ENCODE assay signal across 10 cellular contexts in genomic region chr19:45876161-45876410, GRCh38. TPM values are rescaled to one million over a fixed set of nuclear protein-coding genes. Genes with fewer than 3 reads are reported as not detected.
A peak's percentile ranks its signal among the peaks of the same experiment; 100 is the strongest.
DNase-seq lines count a peak whose midpoint lies in the region; ATAC-seq and TF ChIP-seq lines count a peak whose summit lies in the region.
"Had no signal": no experiment of that assay in that cellular context is flagged by ENCODE, and none has a peak within 500 bp of the region (broad histone marks: within the 10 kb centered on the region; RNA-seq: fewer than 3 reads in every experiment).

No MANE protein-coding gene starts in this region.

- intact Hi-C loops in prostate gland (cut with DNase I): no loop called here

- H3K27ac ChIP-seq in gastroesophageal sphincter (peak overlapping the region in 3 of 4 donors; percentile 64 to 73 (median 71)), prostate gland (peak overlapping the region; percentile 68 to 72)

- TF ChIP-seq POLR2A in gastroesophageal sphincter (IDR thresholded peaks at IDR 0.05): no peak
- no peak for TF ChIP-seq POLR2A in prostate gland (IDR thresholded peaks at IDR 0.05)

- ATAC-seq in gastroesophageal sphincter: no peak
- ATAC-seq in GM21423 (IDR thresholded peaks at IDR 0.05; ENCODE audit: unreplicated experiment): no peak
- ATAC-seq in GM18858 (IDR thresholded peaks at IDR 0.05; ENCODE audit: unreplicated experiment): no peak

- peak overlapping the region; percentile 33 for H3K9ac ChIP-seq in NT2/D1 (ENCODE audit: insufficient read length, low read depth)

- H3K4me1 ChIP-seq in NT2/D1 (ENCODE audit: insufficient read depth, insufficient read length) (peaks cover 9% of the 10 kb centered on the region), gastroesophageal sphincter (peaks cover 0 to 15% (median 9%) of the 10 kb centered on the region in 3 donors), prostate gland (replicated peaks) (peaks cover 5% of the 10 kb centered on the region)

- WGBS in gastroesophageal sphincter (ENCODE audit: low coverage in 1 of 2), 2 donors: 48 to 80% methylated on average over 1 to 4 of the region's 4 CpGs
- WGBS in prostate gland: 52% methylated on average over 4 of the region's 4 CpGs

- no peak for TF ChIP-seq CTCF in GM10266 (IDR thresholded peaks at IDR 0.05; ENCODE audit: control insufficient read depth, insufficient read depth, low read depth, missing control alignments)
- TF ChIP-seq CTCF in gastroesophageal sphincter (IDR thresholded peaks at IDR 0.05): no peak
- TF ChIP-seq CTCF in prostate gland (IDR thresholded peaks at IDR 0.05): no peak

- TF ChIP-seq EP300 in gastroesophageal sphincter (IDR thresholded peaks at IDR 0.05): no peak

- H3K9me3 ChIP-seq in NT2/D1 (ENCODE audit: insufficient read depth, low read length) (no peaks in the 10 kb centered on the region), gastroesophageal sphincter (no peaks in the 10 kb centered on the region), prostate gland (no peaks in the 10 kb centered on the region)

- H3K36me3 ChIP-seq in NT2/D1 (ENCODE audit: insufficient read depth, insufficient read length, low read length) (peaks cover 10% of the 10 kb centered on the region), gastroesophageal sphincter (no peaks in the 10 kb centered on the region), prostate gland (no peaks in the 10 kb centered on the region)

- H3K4me3 ChIP-seq in NT2/D1 (ENCODE audit: insufficient read length, low read depth): no peak overlapping the region
- H3K4me3 ChIP-seq in gastroesophageal sphincter: peak overlapping the region in 1 of 2 donors; percentile 44
- H3K4me3 ChIP-seq in prostate gland: no peak overlapping the region

- H3K27me3 ChIP-seq in NT2/D1 (ENCODE audit: insufficient read depth, insufficient read length): no peaks in the 10 kb centered on the region
- peaks cover 17% of the 10 kb centered on the region for H3K27me3 ChIP-seq in gastroesophageal sphincter
- no peaks in the 10 kb centered on the region for H3K27me3 ChIP-seq in prostate gland (replicated peaks; ENCODE audit: insufficient read depth)

- peak; percentile 80 for DNase-seq in GM10266 (ENCODE audit: extremely low spot score)
- DNase-seq in NT2/D1 (ENCODE audit: low read depth, low spot score): no peak
- no peak for DNase-seq in prostate gland (ENCODE audit: low spot score)
- DNase-seq in NK-92 treated with Interleukin-12 subunit alpha and Interleukin-12 subunit beta, amount 100 ng/mL, for 24 hours (lab: John Stamatoyannopoulos, UW): no peak
- no peak for DNase-seq in SW480 (ENCODE audit: low spot score)
- DNase-seq: NCI-H748 treated with DMSO at 0.1 percent for 48 hours had no signal

RNA-seq across cellular contexts. Expression of gene IRF2BP1, which starts 9.9 kb away (rescaled TPM):
- total RNA-seq in gastroesophageal sphincter (10 to 100 TPM; 25.2 to 53.3 (median 36.2) TPM), prostate gland (10 to 100 TPM; 55.5 to 63.0 TPM)

RNA-seq across cellular contexts. Expression of gene FOXA3, which starts 12.0 kb away (rescaled TPM):
- under 1 TPM in 1 of 4 donors, not detected in 3; 0.42 TPM for total RNA-seq in gastroesophageal sphincter
- total RNA-seq in prostate gland: 1 to 10 TPM in 1 of 2 donors, under 1 TPM in 1; 0.09 to 1.1 TPM
- total RNA-seq: T-helper 2 cell treated with Interferon-gamma antibody and Interleukin-4, amounts not matched to agents 100 ng/mL and 5 ng/mL, for 36 hours had no signal

RNA-seq across cellular contexts. Expression of gene SYMPK, which starts 13.1 kb away (rescaled TPM):
- total RNA-seq in gastroesophageal sphincter (10 to 100 TPM; 25.5 to 35.6 (median 30.8) TPM), prostate gland (100 to 1,000 TPM in 1 of 2 donors, 10 to 100 TPM in 1; 76.4 to 104 TPM)

RNA-seq across cellular contexts. Expression of gene MYPOP, which starts 26.3 kb away (rescaled TPM):
- total RNA-seq in gastroesophageal sphincter (1 to 10 TPM; 1.3 to 4.6 (median 2.8) TPM), prostate gland (1 to 10 TPM; 8.7 to 9.1 TPM)

RNA-seq across cellular contexts. Expression of gene NANOS2, which starts 38.5 kb away (rescaled TPM):
- total RNA-seq in gastroesophageal sphincter (not detected), prostate gland (1 to 10 TPM in 1 of 2 donors, not detected in 1; 4.1 TPM)
- total RNA-seq: T-helper 2 cell treated with Interferon-gamma antibody and Interleukin-4, amounts not matched to agents 100 ng/mL and 5 ng/mL, for 36 hours had no signal
